In genomic region chr2:165636959-165637358, GRCh38 we compare ENCODE assay signal across 32 cellular contexts.
"Had no signal": no experiment of that assay in that cellular context is flagged by ENCODE, and none has a peak within 500 bp of the region (broad histone marks: within the 10 kb centered on the region; RNA-seq: fewer than 3 reads in every experiment).

No MANE protein-coding gene starts in this region.

- H3K27me3 ChIP-seq: ascending aorta, SJCRH30 had no signal

- H3K9me3 ChIP-seq: ascending aorta, SJCRH30 had no signal

- H3K4me1 ChIP-seq: ascending aorta had no signal

- H3K9me3 Mint-ChIP-seq: activated CD8-positive, alpha-beta T cell treated with anti-CD3 and anti-CD28 coated beads for 36 hours; activated naive CD4-positive, alpha-beta T cell treated with anti-CD3 and anti-CD28 coated beads, Interleukin-2, amount 50 U/mL, for 24 hours; activated naive CD8-positive, alpha-beta T cell treated with anti-CD3 and anti-CD28 coated beads, Interleukin-2, amount 10 ng/mL, durations not matched to agents 7 days and 5 days; activated T-cell treated with anti-CD3 and anti-CD28 coated beads, Interleukin-2, amount 50 U/mL, for 72 hours; activated T-helper 17 cell treated with anti-CD3 and anti-CD28 coated beads, Interleukin-2, amount 50 U/mL, for 72 hours had no signal

- H3K27ac ChIP-seq: ascending aorta, KMS-11, PC-9, SJCRH30, WERI-Rb-1 had no signal

- H3K4me3 Mint-ChIP-seq: activated CD8-positive, alpha-beta T cell treated with anti-CD3 and anti-CD28 coated beads for 36 hours; activated naive CD4-positive, alpha-beta T cell treated with anti-CD3 and anti-CD28 coated beads, Interleukin-2, amount 50 U/mL, for 24 hours; activated naive CD8-positive, alpha-beta T cell treated with anti-CD3 and anti-CD28 coated beads, Interleukin-2, amount 10 ng/mL, durations not matched to agents 7 days and 5 days; activated T-cell treated with anti-CD3 and anti-CD28 coated beads, Interleukin-2, amount 50 U/mL, for 72 hours; activated T-helper 17 cell treated with anti-CD3 and anti-CD28 coated beads, Interleukin-2, amount 50 U/mL, for 72 hours had no signal

- H2AFZ ChIP-seq: PC-9 had no signal

- H3K27ac Mint-ChIP-seq: activated CD8-positive, alpha-beta T cell treated with anti-CD3 and anti-CD28 coated beads for 36 hours; activated naive CD4-positive, alpha-beta T cell treated with anti-CD3 and anti-CD28 coated beads, Interleukin-2, amount 50 U/mL, for 24 hours; activated naive CD8-positive, alpha-beta T cell treated with anti-CD3 and anti-CD28 coated beads, Interleukin-2, amount 10 ng/mL, durations not matched to agents 7 days and 5 days; activated T-cell treated with anti-CD3 and anti-CD28 coated beads, Interleukin-2, amount 50 U/mL, for 72 hours; activated T-helper 17 cell treated with anti-CD3 and anti-CD28 coated beads, Interleukin-2, amount 50 U/mL, for 72 hours had no signal

- H3K9ac ChIP-seq: KMS-11 had no signal

- H3K27me3 Mint-ChIP-seq: activated CD8-positive, alpha-beta T cell treated with anti-CD3 and anti-CD28 coated beads for 36 hours had no signal

- H3K4me3 ChIP-seq: ascending aorta, PC-9, SJCRH30 had no signal

- H3K4me2 ChIP-seq: KMS-11, PC-9 had no signal

- ATAC-seq: activated CD8-positive, alpha-beta T cell treated with anti-CD3 and anti-CD28 coated beads for 36 hours; activated T-cell treated with anti-CD3 and anti-CD28 coated beads, Interleukin-2, amount 50 U/mL, for 72 hours; activated T-helper 17 cell treated with anti-CD3 and anti-CD28 coated beads, Interleukin-2, amount 50 U/mL, for 72 hours had no signal

- DNase-seq: activated CD4-positive, alpha-beta T cell treated with anti-CD3 and anti-CD28 coated beads for 1 hour; activated CD4-positive, alpha-beta T cell treated with anti-CD3 and anti-CD28 coated beads for 48 hours; activated CD4-positive, alpha-beta T cell treated with anti-CD3 and anti-CD28 coated beads, Interleukin-2, amount 50 U/mL, for 4 hours; activated CD4-positive, CD25-positive, alpha-beta regulatory T cell; activated CD8-positive, alpha-beta T cell treated with anti-CD3 and anti-CD28 coated beads for 36 hours; activated effector memory CD4-positive, alpha-beta T cell treated with anti-CD3 and anti-CD28 coated beads, Interleukin-2, amount 50 U/mL, for 16 hours; activated naive CD4-positive, alpha-beta T cell treated with Interleukin-2 at 50 U/mL for 16 hours; activated naive CD8-positive, alpha-beta T cell treated with anti-CD3 and anti-CD28 coated beads, Interleukin-2, amount 10 ng/mL, durations not matched to agents 7 days and 5 days; activated T-cell treated with anti-CD3 and anti-CD28 coated beads, Interleukin-2, amount 50 U/mL, for 1 hour; activated T-cell treated with anti-CD3 and anti-CD28 coated beads, Interleukin-2, amount 50 U/mL, for 72 hours; amygdala; NCI-H1105; NCI-H1417 treated with DMSO at 0.1 percent for 48 hours; NCI-H187 treated with DMSO at 0.1 percent for 48 hours; NCI-H2081 treated with DMSO at 0.1 percent for 48 hours; NCI-H2171; NCI-H510A; NCI-H526; NCI-H748 treated with DMSO at 0.1 percent for 48 hours; NK-92 treated with Interleukin-12 subunit alpha and Interleukin-12 subunit beta, amount 100 ng/mL, for 24 hours; PC-9; SHP77; SJCRH30; SW 1271; T-helper 1 cell; T-helper 2 cell; T-helper 9 cell; WERI-Rb-1 had no signal

- H3K36me3 Mint-ChIP-seq: activated naive CD4-positive, alpha-beta T cell treated with anti-CD3 and anti-CD28 coated beads, Interleukin-2, amount 50 U/mL, for 24 hours; activated naive CD8-positive, alpha-beta T cell treated with anti-CD3 and anti-CD28 coated beads, Interleukin-2, amount 10 ng/mL, durations not matched to agents 7 days and 5 days had no signal

- H3K4me1 Mint-ChIP-seq: activated naive CD4-positive, alpha-beta T cell treated with anti-CD3 and anti-CD28 coated beads, Interleukin-2, amount 50 U/mL, for 24 hours; activated naive CD8-positive, alpha-beta T cell treated with anti-CD3 and anti-CD28 coated beads, Interleukin-2, amount 10 ng/mL, durations not matched to agents 7 days and 5 days; activated T-helper 17 cell treated with anti-CD3 and anti-CD28 coated beads, Interleukin-2, amount 50 U/mL, for 72 hours had no signal

- H3K36me3 ChIP-seq: ascending aorta, SJCRH30, WERI-Rb-1 had no signal
